ENCODE assay signal across 8 cellular contexts in genomic region chr2:176454893-176455810, GRCh38.
DNase-seq lines count a peak whose midpoint lies in the region; ATAC-seq and TF ChIP-seq lines count a peak whose summit lies in the region.

No MANE protein-coding gene starts in this region.

- peak overlapping the region in 1 of 2 donors; percentile 11 for H3K27ac ChIP-seq in lung (ENCODE audit: low read depth in 1 of 2, low read length in 1 of 2)

- H3K4me3 ChIP-seq in lung: no peak overlapping the region

- no peaks in the 10 kb centered on the region for H3K9me3 ChIP-seq in lung (ENCODE audit: control insufficient read depth in 2 of 2, insufficient read depth in 1 of 2, low read length in 1 of 2)

- peak; percentile 71 for TF ChIP-seq CTCF in lung (IDR thresholded peaks at IDR 0.05; ENCODE audit: control extremely low read depth, extremely low read depth)

- H3K36me3 Mint-ChIP-seq in activated CD4-positive, alpha-beta T cell treated with anti-CD3 and anti-CD28 coated beads, Interleukin-2, amount 10 ng/mL, durations not matched to agents 24 days and 14 days (ENCODE audit: low read depth): no peaks in the 10 kb centered on the region

- peaks cover 0 to 2% of the 10 kb centered on the region in 2 donors for H3K4me1 ChIP-seq in lung (ENCODE audit: control insufficient read depth in 2 of 2, insufficient read depth in 2 of 2, low read length in 2 of 2)

- peaks cover 41% of the 10 kb centered on the region for H3K27me3 Mint-ChIP-seq in activated CD4-positive, alpha-beta T cell treated with anti-CD3 and anti-CD28 coated beads, Interleukin-2, amount 10 ng/mL, durations not matched to agents 24 days and 14 days

- peaks cover 5% of the 10 kb centered on the region for H3K27me3 ChIP-seq in lung (ENCODE audit: control insufficient read depth, insufficient read depth)

- intact Hi-C loops in activated CD4-positive, alpha-beta T cell treated with anti-CD3 and anti-CD28 coated beads, Interleukin-2, amount 10 ng/mL, durations not matched to agents 24 days and 14 days (cut with micrococcal nuclease): loop anchor here (1.0 kb wide), 3 partner anchors 183 to 328 kb away; no protein-coding TSS in a partner anchor

- no peak overlapping the region for H3K4me3 Mint-ChIP-seq in activated CD4-positive, alpha-beta T cell treated with anti-CD3 and anti-CD28 coated beads, Interleukin-2, amount 10 ng/mL, durations not matched to agents 24 days and 14 days

- H3K9me3 Mint-ChIP-seq in activated CD4-positive, alpha-beta T cell treated with anti-CD3 and anti-CD28 coated beads, Interleukin-2, amount 10 ng/mL, durations not matched to agents 24 days and 14 days: no peaks in the 10 kb centered on the region

- no peaks in the 10 kb centered on the region for H3K36me3 ChIP-seq in lung (ENCODE audit: control insufficient read depth in 2 of 2, insufficient read depth in 2 of 2, low read length in 2 of 2)

- WGBS in lung, 2 donors: 22 to 27% methylated on average over 11 of the region's 11 CpGs

- peak; percentile 50 for DNase-seq in GM04504 (ENCODE audit: low read depth)
- DNase-seq in NCI-H524 (lab: John Stamatoyannopoulos, UW): peak; percentile 55 to 88
- DNase-seq in activated CD4-positive, alpha-beta T cell treated with anti-CD3 and anti-CD28 coated beads, Interleukin-2, amount 10 ng/mL, durations not matched to agents 24 days and 14 days: peak; percentile 93
- peak; percentile 58 to 84 for DNase-seq in dermis microvascular lymphatic vessel endothelial cell (ENCODE audit: low read depth in 2 of 2)
- peak; percentile 78 for DNase-seq in lung (ENCODE audit: low spot score)
- peak; percentile 77 for DNase-seq in stimulated activated CD8-positive, alpha-beta memory T cell treated with anti-CD3 and anti-CD28 coated beads, Interleukin-12 subunit alpha, Interleukin-12 subunit beta, amount 100 ng/mL, for 1 hour (ENCODE audit: low read depth)

- H3K27ac Mint-ChIP-seq in activated CD4-positive, alpha-beta T cell treated with anti-CD3 and anti-CD28 coated beads, Interleukin-2, amount 10 ng/mL, durations not matched to agents 24 days and 14 days: no peak overlapping the region

- ATAC-seq in HG03280 (IDR thresholded peaks at IDR 0.05; ENCODE audit: unreplicated experiment): peak; percentile 72
- ATAC-seq in lung (ENCODE audit: insufficient read depth, low FRiP score): peak; percentile 80
- ATAC-seq in GM21360 (IDR thresholded peaks at IDR 0.05; ENCODE audit: unreplicated experiment): no peak

- no peaks in the 10 kb centered on the region for H3K4me1 Mint-ChIP-seq in activated CD4-positive, alpha-beta T cell treated with anti-CD3 and anti-CD28 coated beads, Interleukin-2, amount 10 ng/mL, durations not matched to agents 24 days and 14 days
